Comparison of ENCODE assay signal across 9 cellular contexts in genomic region chr2:226970362-226970761, GRCh38.
A peak's percentile ranks its signal among the peaks of the same experiment; 100 is the strongest.
DNase-seq lines count a peak whose midpoint lies in the region; ATAC-seq lines count a peak whose summit lies in the region.
"Had no signal": no experiment of that assay in that cellular context is flagged by ENCODE, and none has a peak within 500 bp of the region (broad histone marks: within the 10 kb centered on the region; RNA-seq: fewer than 3 reads in every experiment).

No MANE protein-coding gene starts in this region.

- H3K9me2 ChIP-seq in Karpas-422 (replicated peaks; ENCODE audit: insufficient read depth, low read length) = no peaks in the 10 kb centered on the region

- H3K4me3 ChIP-seq in Karpas-422 (ENCODE audit: low read length) = no peak overlapping the region
- H3K4me3 ChIP-seq in skin epidermis = no peak overlapping the region

- no peak overlapping the region for H3K27ac ChIP-seq in Karpas-422 (ENCODE audit: low read length)
- H3K27ac ChIP-seq in skin epidermis = peak overlapping the region in 11 of 21 experiments; percentile 1 to 59 (median 34)

- DNase-seq in Karpas-422 (no peak), HuH-7.5 (ENCODE audit: low spot score) (no peak), glomerular visceral epithelial cell (ENCODE audit: extremely low spot score) (no peak), NCI-H82 treated with DMSO at 0.1 percent for 48 hours (lab: John Stamatoyannopoulos, UW; ENCODE audit: unreplicated experiment) (no peak)
- DNase-seq: NK-92 treated with Interleukin-12 subunit alpha and Interleukin-12 subunit beta, amount 100 ng/mL, for 24 hours; nucleus accumbens had no signal

- H3K9ac ChIP-seq in Karpas-422 (ENCODE audit: low read length) = 0 out of 2 replicates have a peak overlapping the region, but pooled peaks have one; percentile 32

- no peaks in the 10 kb centered on the region for H3K79me2 ChIP-seq in Karpas-422 (ENCODE audit: low read length)

- peak overlapping the region; percentile 46 for H3K4me2 ChIP-seq in Karpas-422 (ENCODE audit: low read depth, low read length, poor library complexity, severe bottlenecking)

- H3K4me1 ChIP-seq in Karpas-422 (ENCODE audit: low read length) = peaks cover 17% of the 10 kb centered on the region

- no peaks in the 10 kb centered on the region; the same call in 1 of the 2 replicates for H3K27me3 ChIP-seq in Karpas-422 (ENCODE audit: low read length)

- no peaks in the 10 kb centered on the region for H3K9me3 ChIP-seq in Karpas-422 (ENCODE audit: low read length)

- H3K36me3 ChIP-seq in Karpas-422 (ENCODE audit: insufficient read depth, low read length) = no peaks in the 10 kb centered on the region

- H4K20me1 ChIP-seq in Karpas-422 (ENCODE audit: insufficient read depth, low read depth, low read length) = 0 out of 2 replicates have a peak, but pooled peaks cover 5% of the 10 kb centered on the region

- ATAC-seq in GM19023 (IDR thresholded peaks at IDR 0.05; ENCODE audit: unreplicated experiment) (peak; percentile 64), GM21825 (IDR thresholded peaks at IDR 0.05; ENCODE audit: unreplicated experiment) (peak; percentile 69)

- H2AFZ ChIP-seq in Karpas-422 (ENCODE audit: low read length) = no peak overlapping the region
